ENCODE assay signal across 1 cellular context in genomic region chrX:110168585-110168984, GRCh38.
TF ChIP-seq lines count a peak whose summit lies in the region.

No MANE protein-coding gene starts in this region.

TF ChIP-seq in GM23338, 12 proteins besides CTCF, POLR2A, EP300 and RAD21 (continued from another document):
- TF ChIP-seq REST (IDR thresholded peaks at IDR 0.05; ENCODE audit: unreplicated experiment), result no peak
